6 cellular contexts compared by ENCODE assay signal in the genomic region with DNA sequence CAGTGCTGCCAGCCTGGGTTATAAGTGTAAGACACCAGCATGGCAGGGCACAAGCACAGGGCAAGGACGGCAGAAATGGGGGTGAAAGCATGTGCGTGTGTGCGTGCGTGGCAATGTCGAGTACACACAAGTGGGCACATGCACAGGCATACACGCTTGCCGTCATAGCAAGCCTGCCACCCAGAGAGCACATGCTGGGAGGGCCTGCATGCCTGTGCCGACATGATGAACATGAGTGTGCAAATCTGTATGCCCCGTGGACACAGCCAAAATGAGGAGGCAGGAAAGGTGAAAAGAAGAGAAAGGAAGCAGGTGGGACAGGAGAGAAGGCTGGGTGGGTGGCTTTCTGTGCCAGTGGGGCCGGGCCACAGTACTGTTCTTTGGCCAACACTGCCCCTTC.
"Had no signal": no experiment of that assay in that cellular context is flagged by ENCODE, and none has a peak within 500 bp of the region (broad histone marks: within the 10 kb centered on the region; RNA-seq: fewer than 3 reads in every experiment).

No MANE protein-coding gene starts in this region.

- H3K4me1 Mint-ChIP-seq: activated naive CD4-positive, alpha-beta T cell treated with anti-CD3 and anti-CD28 coated beads, Interleukin-2, amount 50 U/mL, for 24 hours had no signal

- H3K27me3 Mint-ChIP-seq: activated naive CD4-positive, alpha-beta T cell treated with anti-CD3 and anti-CD28 coated beads, Interleukin-2, amount 50 U/mL, for 24 hours had no signal

- H3K27ac Mint-ChIP-seq: activated naive CD4-positive, alpha-beta T cell treated with anti-CD3 and anti-CD28 coated beads, Interleukin-2, amount 50 U/mL, for 24 hours; T-helper 1 cell treated with Interleukin-12 subunit alpha and Interleukin-12 subunit beta and Interleukin-4 antibody, amounts not matched to agents 30 μg/mL and 1 μg/mL, for 36 hours had no signal

- H3K9me3 ChIP-seq: body of pancreas, heart left ventricle, left ventricle myocardium inferior had no signal

- H3K4me3 Mint-ChIP-seq: activated naive CD4-positive, alpha-beta T cell treated with anti-CD3 and anti-CD28 coated beads, Interleukin-2, amount 50 U/mL, for 24 hours; T-helper 1 cell treated with Interleukin-12 subunit alpha and Interleukin-12 subunit beta and Interleukin-4 antibody, amounts not matched to agents 30 μg/mL and 1 μg/mL, for 36 hours had no signal

- H3K27ac ChIP-seq: body of pancreas, heart left ventricle, parathyroid adenoma had no signal

- H3K9me3 Mint-ChIP-seq: activated naive CD4-positive, alpha-beta T cell treated with anti-CD3 and anti-CD28 coated beads, Interleukin-2, amount 50 U/mL, for 24 hours; T-helper 1 cell treated with Interleukin-12 subunit alpha and Interleukin-12 subunit beta and Interleukin-4 antibody, amounts not matched to agents 30 μg/mL and 1 μg/mL, for 36 hours had no signal

- H3K4me1 ChIP-seq: parathyroid adenoma had no signal

- H3K27me3 ChIP-seq: body of pancreas, heart left ventricle had no signal

- H3K36me3 Mint-ChIP-seq: activated naive CD4-positive, alpha-beta T cell treated with anti-CD3 and anti-CD28 coated beads, Interleukin-2, amount 50 U/mL, for 24 hours had no signal

- H3K4me3 ChIP-seq: body of pancreas, heart left ventricle, left ventricle myocardium inferior had no signal
